20 cellular contexts compared by ENCODE assay signal in the genomic region with DNA sequence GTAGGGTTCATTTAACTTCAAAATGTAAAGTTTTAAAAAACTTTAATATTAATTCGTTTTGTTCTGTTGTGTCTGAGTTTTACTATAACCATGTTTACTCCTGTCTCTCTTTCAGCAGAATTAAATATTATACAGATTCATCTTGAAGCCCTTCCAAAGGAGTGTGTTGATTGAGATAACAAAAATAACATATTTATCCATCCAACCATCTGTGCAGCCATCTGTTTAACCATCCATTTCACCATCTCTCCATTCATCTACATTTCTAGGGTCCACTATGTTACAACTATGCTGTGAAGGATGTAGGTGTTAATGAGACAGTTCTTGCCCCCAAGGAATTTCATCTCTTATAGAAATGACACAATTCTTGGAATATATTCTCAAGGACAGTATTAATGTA. TPM values are rescaled to one million over a fixed set of nuclear protein-coding genes. Genes with fewer than 3 reads are reported as not detected.
DNase-seq lines count a peak whose midpoint lies in the region; ATAC-seq, FAIRE-seq and TF ChIP-seq lines count a peak whose summit lies in the region.
"Had no signal": no experiment of that assay in that cellular context is flagged by ENCODE, and none has a peak within 500 bp of the region (broad histone marks: within the 10 kb centered on the region; RNA-seq: fewer than 3 reads in every experiment).

No MANE protein-coding gene starts in this region.

- no peaks in the 10 kb centered on the region for H3K9me1 ChIP-seq in K562 (ENCODE audit: control insufficient read depth, insufficient read depth, low read length)

- H3K79me2 ChIP-seq in K562 (ENCODE audit: control insufficient read depth, insufficient read depth, low read length): no peaks in the 10 kb centered on the region

- 0% methylated on average over 1 of the region's 1 CpG for WGBS in K562 (ENCODE audit: insufficient coverage, low coverage, missing lambda C conversion rate)

- no peak overlapping the region for H2AFZ ChIP-seq in K562 (ENCODE audit: low read depth, low read length)
- H2AFZ ChIP-seq: GM23248 had no signal

- TF ChIP-seq EP300 in K562 (IDR thresholded peaks at IDR 0.05; ENCODE audit: low read length): no peak

- FAIRE-seq in D721Med (lab: Jason Lieb, UNC) (peak; percentile 86), K562 (lab: Jason Lieb, UNC) (no peak)
- FAIRE-seq: GM12892, GM19239, H54 had no signal

- H3K4me2 ChIP-seq in K562 (ENCODE audit: insufficient read depth, low read length): no peak overlapping the region
- H3K4me2 ChIP-seq: BLaER1 treated with 17β-estradiol and CSF1 and Interleukin-3, amounts not matched to agents 10 nM and 100 nM had no signal

- TF ChIP-seq RAD21 in K562 (CRISPR knock-in tag; conservative IDR thresholded peaks at IDR 0.05 in 1 of 2, IDR thresholded peaks at IDR 0.05 in 1 of 2): no peak

- H3K27me3 ChIP-seq in K562 (ENCODE audit: control insufficient read depth in 2 of 2, insufficient read depth in 2 of 2, low read length in 2 of 2): no peaks in the 10 kb centered on the region
- H3K27me3 ChIP-seq: BLaER1 treated with 17β-estradiol and CSF1 and Interleukin-3, amounts not matched to agents 10 nM and 100 nM had no signal

- in situ Hi-C loops in K562 (cut with MboI): no loop called here

- no TSS peak for BruUV-seq in K562 (replicated peaks; lab: Mats Ljungman, UMichigan)

- TF ChIP-seq CTCF in D721Med (IDR thresholded peaks at IDR 0.05; ENCODE audit: insufficient read depth, missing control alignments) (no peak), K562 (IDR thresholded peaks at IDR 0.05 in 2 of 3, conservative IDR thresholded peaks at IDR 0.05 in 1 of 3; ENCODE audit: insufficient read depth in 2 of 3, low read depth in 1 of 3, low read length in 3 of 3) (no peak)

- H3K27ac ChIP-seq in K562 (ENCODE audit: extremely low read depth, low read depth, low read length): no peak overlapping the region
- H3K27ac ChIP-seq: BLaER1 treated with 17β-estradiol and CSF1 and Interleukin-3, amounts not matched to agents 10 nM and 100 nM; GM23248 had no signal

- H4K20me1 ChIP-seq in K562 (replicated peaks; ENCODE audit: control insufficient read depth, insufficient read depth, low read length): no peaks in the 10 kb centered on the region
- H4K20me1 ChIP-seq: BLaER1 treated with 17β-estradiol and CSF1 and Interleukin-3, amounts not matched to agents 10 nM and 100 nM had no signal

- no peak for ATAC-seq in K562
- no peak for ATAC-seq in HG03095 (IDR thresholded peaks at IDR 0.05; ENCODE audit: unreplicated experiment)
- ATAC-seq in GM18867 (IDR thresholded peaks at IDR 0.05; ENCODE audit: unreplicated experiment): no peak
- ATAC-seq: HCT116 had no signal

- intact Hi-C loops in K562 (cut with micrococcal nuclease): no loop called here

- no peak overlapping the region for H3K9ac ChIP-seq in K562 (ENCODE audit: insufficient read depth in 1 of 2, low read depth in 2 of 2, low read length in 2 of 2)
- H3K9ac ChIP-seq: BLaER1 treated with 17β-estradiol and CSF1 and Interleukin-3, amounts not matched to agents 10 nM and 100 nM; GM23248 had no signal

- no peak for TF ChIP-seq POLR2A in K562 (conservative IDR thresholded peaks at IDR 0.05)

- CTCF ChIA-PET in K562 (lab: Yijun Ruan, JAX; ENCODE audit: low intra/inter-chr PET ratio): no interaction called here

- no peak overlapping the region for H3K4me3 ChIP-seq in K562
- H3K4me3 ChIP-seq: BLaER1 treated with 17β-estradiol and CSF1 and Interleukin-3, amounts not matched to agents 10 nM and 100 nM; GM23248 had no signal

- H3K4me1 ChIP-seq in K562 (replicated peaks in 1 of 2; ENCODE audit: control insufficient read depth in 2 of 2, insufficient read depth in 2 of 2, low read length in 2 of 2): no peaks in the 10 kb centered on the region
- H3K4me1 ChIP-seq: BLaER1 treated with 17β-estradiol and CSF1 and Interleukin-3, amounts not matched to agents 10 nM and 100 nM had no signal

- DNase-seq in D721Med (ENCODE audit: insufficient read length, low spot score): no peak
- peak; percentile 93 for DNase-seq in NCI-H1694 (lab: John Stamatoyannopoulos, UW)
- DNase-seq in NCI-H446 treated with DMSO at 0.1 percent for 48 hours (lab: John Stamatoyannopoulos, UW): peak; percentile 80
- no peak for DNase-seq in K562 (ENCODE audit: extremely low read depth in 1 of 4, low spot score in 3 of 4)
- no peak for DNase-seq in kidney tubule cell (ENCODE audit: low spot score)
- no peak for DNase-seq in activated CD4-positive, alpha-beta T cell treated with anti-CD3 and anti-CD28 coated beads, Interleukin-2, amount 50 U/mL, for 4 hours
- DNase-seq: 8988T; CD4-positive, CD25-positive, alpha-beta regulatory T cell; DMS153; DMS79 treated with DMSO at 0.1 percent for 48 hours; EL; GDM1; GM23248 had no signal

- H3K36me3 ChIP-seq in K562 (ENCODE audit: control insufficient read depth, insufficient read depth, low read length): no peaks in the 10 kb centered on the region
- H3K36me3 ChIP-seq: BLaER1 treated with 17β-estradiol and CSF1 and Interleukin-3, amounts not matched to agents 10 nM and 100 nM had no signal

- POLR2A ChIA-PET in K562 (lab: Yijun Ruan, JAX): interaction anchor here (0.7 kb wide), 1 partner anchor 107 kb away, joined by 3 read pairs; no protein-coding TSS in a partner anchor

- H3K9me3 ChIP-seq in K562 (replicated peaks; ENCODE audit: control insufficient read depth, insufficient read depth, low read depth, low read length): no peaks in the 10 kb centered on the region

TF ChIP-seq in K562, 482 proteins besides CTCF, POLR2A, EP300 and RAD21:
- TF ChIP-seq TEAD4 (IDR thresholded peaks at IDR 0.05; ENCODE audit: low read length) (peak; percentile 61; the same call in 1 of the 2 replicates), TEAD4 (CRISPR knock-in tag; IDR thresholded peaks at IDR 0.05; ENCODE audit: borderline replicate concordance) (no peak), TAL1 (IDR thresholded peaks at IDR 0.05) (peak; percentile 59; the same call in 1 of the 2 replicates), ARID1B (IDR thresholded peaks at IDR 0.05) (peak; percentile 21; the same call in 1 of the 2 replicates)
- TF ChIP-seq, protein P1, sequence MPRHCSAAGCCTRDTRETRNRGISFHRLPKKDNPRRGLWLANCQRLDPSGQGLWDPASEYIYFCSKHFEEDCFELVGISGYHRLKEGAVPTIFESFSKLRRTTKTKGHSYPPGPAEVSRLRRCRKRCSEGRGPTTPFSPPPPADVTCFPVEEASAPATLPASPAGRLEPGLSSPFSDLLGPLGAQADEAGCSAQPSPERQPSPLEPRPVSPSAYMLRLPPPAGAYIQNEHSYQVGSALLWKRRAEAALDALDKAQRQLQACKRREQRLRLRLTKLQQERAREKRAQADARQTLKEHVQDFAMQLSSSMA (CRISPR knock-in tag; IDR thresholded peaks at IDR 0.05): no peak

RNA-seq across cellular contexts. Expression of a gene that starts 36.0 kb away (rescaled TPM):
- 1.7 and 2.8 TPM in 2 replicates for total RNA-seq in K562 (2011; cell fraction: chromatin; rRNA removed; ENCODE audit: low replicate concordance)
- total RNA-seq in K562 (2011; cell fraction: nucleolus; rRNA removed): 0.13 and 0.50 TPM in 2 replicates
- total RNA-seq in K562 (2011; cell fraction: nucleoplasm; rRNA removed): 0.88 and 2.5 TPM in 2 replicates
- total RNA-seq in K562 (2014; rRNA removed) (3.3 and 3.6 TPM in 2 replicates), K562 (2014; rRNA removed; fragmentation: Illumina TruSeq; extraction: Trizol) (6.0 and 6.6 TPM in 2 replicates), K562 (2015; rRNA removed; fragmentation: Illumina TruSeq; extraction: Trizol) (4.9 and 5.6 TPM in 2 replicates), K562 (2021) (3.7 and 4.1 TPM in 2 replicates)
- polyA plus RNA-seq in K562 (2011; rRNA removed) (4.6 and 7.5 TPM in 2 replicates), K562 (2014; fragmentation: Illumina TruSeq; extraction: Trizol) (4.2 and 5.4 TPM in 2 replicates), K562 (2014; fragmentation: Nextera tagmentation; extraction: Ambion mirVana) (1 to 10 TPM; 2.6 to 2.7 TPM), K562 (2014; rRNA removed) (2.8 and 3.0 TPM in 2 replicates)
- 0.82 and 5.4 TPM in 2 replicates for polyA plus RNA-seq in K562 (2011; cell fraction: cytosol; rRNA removed)
- polyA plus RNA-seq in K562 (2011; cell fraction: nucleus; rRNA removed): 1.5 and 4.3 TPM in 2 replicates
- polyA plus RNA-seq in K562 (2012): 3.2 and 4.9 TPM in 2 replicates
- polyA minus RNA-seq in K562 (2011; rRNA and poly(A)+ RNA removed): 3.9 and 9.8 TPM in 2 replicates
- 1.4 and 3.4 TPM in 2 replicates for polyA minus RNA-seq in K562 (2011; cell fraction: cytosol; rRNA and poly(A)+ RNA removed)
- 0.67 and 3.6 TPM in 2 replicates for polyA minus RNA-seq in K562 (2011; cell fraction: nucleus; rRNA and poly(A)+ RNA removed)
- total RNA-seq: CD4-positive, CD25-positive, alpha-beta regulatory T cell had no signal
- polyA plus RNA-seq: CD4-positive, CD25-positive, alpha-beta regulatory T cell had no signal

Comparison
In these comparisons a context has a peak if more than half of its experiments do, and no peak if none do; other contexts are left out.
1. DNase-seq: peak in NCI-H1694 (single experiment) and NCI-H446 treated with DMSO at 0.1 percent for 48 hours (single experiment); none in D721Med (single experiment), K562 (0 of 4), kidney tubule cell (single experiment) and activated CD4-positive, alpha-beta T cell treated with anti-CD3 and anti-CD28 coated beads, Interleukin-2, amount 50 U/mL, for 4 hours (0 of 2).